ENCODE assay signal across 20 cellular contexts in genomic region chr20:16810216-16810615, GRCh38.
"Had no signal": no experiment of that assay in that cellular context is flagged by ENCODE, and none has a peak within 500 bp of the region (broad histone marks: within the 10 kb centered on the region; RNA-seq: fewer than 3 reads in every experiment).

No MANE protein-coding gene starts in this region.

- H3K27ac ChIP-seq: lower lobe of right lung, thyroid gland had no signal

- ATAC-seq: activated CD8-positive, alpha-beta T cell treated with anti-CD3 and anti-CD28 coated beads for 36 hours; esophagus mucosa; lower lobe of right lung; T-cell had no signal

- H3K27ac Mint-ChIP-seq: activated B cell treated with CpG ODN at 0.5 μM for 24 hours; activated CD8-positive, alpha-beta T cell treated with anti-CD3 and anti-CD28 coated beads for 36 hours; activated naive CD8-positive, alpha-beta T cell treated with anti-CD3 and anti-CD28 coated beads, Interleukin-2, amount 10 ng/mL, durations not matched to agents 7 days and 5 days; activated T-helper 2 cell treated with anti-CD3 and anti-CD28 coated beads, Interferon-gamma antibody, Interleukin-2, Interleukin-4, amounts not matched to agents 10 μg/mL and 5 μg/mL and 100 μg/mL, durations not matched to agents 14 hours and 24 hours and 36 hours; immature natural killer cell; mesothelial cell of epicardium; nephron; T-cell had no signal

- DNase-seq: activated B cell treated with CpG ODN at 0.5 μM for 24 hours; activated CD4-positive, alpha-beta T cell treated with anti-CD3 and anti-CD28 coated beads for 48 hours; activated CD8-positive, alpha-beta T cell treated with anti-CD3 and anti-CD28 coated beads for 36 hours; activated naive CD4-positive, alpha-beta T cell treated with Interleukin-2 at 50 U/mL for 16 hours; activated naive CD8-positive, alpha-beta T cell treated with anti-CD3 and anti-CD28 coated beads, Interleukin-2, amount 10 ng/mL, durations not matched to agents 7 days and 5 days; activated T-cell treated with anti-CD3 and anti-CD28 coated beads, Interleukin-2, amount 50 U/mL, for 1 hour; cerebellar nuclear complex; cortex of kidney; immature natural killer cell; lower lobe of right lung; nucleus accumbens; retina; stimulated activated CD4-positive, alpha-beta T cell treated with anti-CD3 and anti-CD28 coated beads, Interleukin-2, amount 100 ng/mL, for 24 hours; stimulated activated naive CD4-positive, alpha-beta T cell treated with Interleukin-2 at 50 U/mL for 16 hours; T-cell; thyroid gland had no signal

- H3K4me3 ChIP-seq: lower lobe of right lung, thyroid gland had no signal

- H3K9me3 Mint-ChIP-seq: activated B cell treated with CpG ODN at 0.5 μM for 24 hours; activated CD8-positive, alpha-beta T cell treated with anti-CD3 and anti-CD28 coated beads for 36 hours; activated naive CD8-positive, alpha-beta T cell treated with anti-CD3 and anti-CD28 coated beads, Interleukin-2, amount 10 ng/mL, durations not matched to agents 7 days and 5 days; activated T-helper 2 cell treated with anti-CD3 and anti-CD28 coated beads, Interferon-gamma antibody, Interleukin-2, Interleukin-4, amounts not matched to agents 10 μg/mL and 5 μg/mL and 100 μg/mL, durations not matched to agents 14 hours and 24 hours and 36 hours; immature natural killer cell; mesothelial cell of epicardium; nephron; T-cell had no signal

- H3K4me1 ChIP-seq: lower lobe of right lung had no signal

- H3K4me1 Mint-ChIP-seq: activated B cell treated with CpG ODN at 0.5 μM for 24 hours; activated naive CD8-positive, alpha-beta T cell treated with anti-CD3 and anti-CD28 coated beads, Interleukin-2, amount 10 ng/mL, durations not matched to agents 7 days and 5 days; immature natural killer cell; T-cell had no signal

- H3K27me3 ChIP-seq: thyroid gland had no signal

- H3K36me3 Mint-ChIP-seq: activated naive CD8-positive, alpha-beta T cell treated with anti-CD3 and anti-CD28 coated beads, Interleukin-2, amount 10 ng/mL, durations not matched to agents 7 days and 5 days; immature natural killer cell; mesothelial cell of epicardium; T-cell had no signal

- H3K4me3 Mint-ChIP-seq: activated B cell treated with CpG ODN at 0.5 μM for 24 hours; activated CD8-positive, alpha-beta T cell treated with anti-CD3 and anti-CD28 coated beads for 36 hours; activated naive CD8-positive, alpha-beta T cell treated with anti-CD3 and anti-CD28 coated beads, Interleukin-2, amount 10 ng/mL, durations not matched to agents 7 days and 5 days; immature natural killer cell; mesothelial cell of epicardium; nephron; T-cell had no signal

- H3K36me3 ChIP-seq: lower lobe of right lung, thyroid gland had no signal

- H3K9me3 ChIP-seq: lower lobe of right lung, thyroid gland had no signal
